Comparison of ENCODE assay signal across 11 cellular contexts in genomic region chr18:63073481-63073880, GRCh38.
DNase-seq lines count a peak whose midpoint lies in the region; ATAC-seq, FAIRE-seq and TF ChIP-seq lines count a peak whose summit lies in the region.
"Had no signal": no experiment of that assay in that cellular context is flagged by ENCODE, and none has a peak within 500 bp of the region (broad histone marks: within the 10 kb centered on the region; RNA-seq: fewer than 3 reads in every experiment).

No MANE protein-coding gene starts in this region.

- DNase-seq in DMS53 treated with DMSO at 0.1 percent for 48 hours (lab: John Stamatoyannopoulos, UW; ENCODE audit: unreplicated experiment) (peak; percentile 94), GM12878 (ENCODE audit: low read depth, low spot score) (no peak), NOMO-1 (lab: John Stamatoyannopoulos, UW; ENCODE audit: unreplicated experiment in 2 of 2) (no peak), middle frontal gyrus (ENCODE audit: extremely low spot score, low spot score) (no peak)
- DNase-seq: IMR-90 had no signal

- CTCF ChIA-PET in GM12878 (lab: Yijun Ruan, JAX), result interaction anchor here (0.7 to 5.0 kb wide), 26 partner anchors 9 to 366 kb away, joined by 3 to 72 read pairs (median 4); no protein-coding TSS in a partner anchor

- peak; percentile 90 for FAIRE-seq in GM12878 (lab: Jason Lieb, UNC)

- POLR2A ChIA-PET in GM12878 (lab: Charles Lee), result interaction anchor here (0.8 to 1.1 kb wide), 2 partner anchors 15 to 57 kb away, joined by 3 to 4 read pairs; no protein-coding TSS in a partner anchor

- peak; percentile 96 for TF ChIP-seq RAD21 in GM12878 (IDR thresholded peaks at IDR 0.05; ENCODE audit: insufficient read depth, low read depth, low read length)

- peaks cover 9% of the 10 kb centered on the region for H3K4me1 ChIP-seq in GM12878 (ENCODE audit: control insufficient read depth, insufficient read depth, low read length)

- H3K36me3 ChIP-seq in GM12878 (ENCODE audit: control insufficient read depth in 2 of 2, insufficient read depth in 2 of 2, low read length in 1 of 2), result no peaks in the 10 kb centered on the region
- H3K36me3 ChIP-seq: cardiac muscle cell, tibial nerve had no signal

- H3K9ac ChIP-seq in GM12878 (ENCODE audit: control insufficient read depth, insufficient read depth, low read length), result no peak overlapping the region

- no peak overlapping the region for H3K4me2 ChIP-seq in GM12878 (ENCODE audit: control insufficient read depth, insufficient read depth)

- TF ChIP-seq EP300 in GM12878 (IDR thresholded peaks at IDR 0.05; ENCODE audit: borderline replicate concordance in 1 of 2, control insufficient read depth in 1 of 2, low read depth in 2 of 2, low read length in 2 of 2), result no peak; a peak in 1 of 4 replicates

- H2AFZ ChIP-seq in GM12878 (ENCODE audit: control insufficient read depth, low read depth, low read length), result no peak overlapping the region

- intact Hi-C loops in GM12878 (cut with micrococcal nuclease; ENCODE audit: unreplicated experiment), result loop anchor here (1.0 to 10.0 kb wide), 2 partner anchors 57 to 359 kb away; partner anchors contain the start of gene PHLPP1

- H3K27me3 ChIP-seq in GM12878 (replicated peaks in 1 of 2; ENCODE audit: control insufficient read depth in 2 of 2, insufficient read depth in 2 of 2, low read length in 1 of 2), result no peaks in the 10 kb centered on the region
- H3K27me3 ChIP-seq: cardiac muscle cell, tibial nerve had no signal

- BruUV-seq in GM12878 (replicated peaks; lab: Mats Ljungman, UMichigan), result no TSS peak

- no peak overlapping the region for H3K4me3 ChIP-seq in GM12878
- H3K4me3 ChIP-seq: cardiac muscle cell, tibial nerve had no signal

- H3K79me2 ChIP-seq in GM12878 (ENCODE audit: control insufficient read depth, insufficient read depth, low read length), result no peaks in the 10 kb centered on the region

- H3K27ac ChIP-seq in GM12878 (ENCODE audit: control insufficient read depth, insufficient read depth), result no peak overlapping the region
- H3K27ac ChIP-seq: cardiac muscle cell, tibial nerve had no signal

- H4K20me1 ChIP-seq in GM12878 (ENCODE audit: control insufficient read depth, insufficient read depth), result no peaks in the 10 kb centered on the region

- RAD21 ChIA-PET in GM12878 (lab: Charles Lee; ENCODE audit: unreplicated experiment), result interaction anchor here (0.6 to 2.6 kb wide), 11 partner anchors 12 to 294 kb away, joined by 3 to 26 read pairs (median 5); no protein-coding TSS in a partner anchor

- WGBS in GM12878 (ENCODE audit: insufficient coverage, insufficient replicate concordance, low lambda C conversion rate, missing lambda C conversion rate), result 4% methylated on average over 2 of the region's 2 CpGs

- SMC1A ChIA-PET in GM12878 (lab: Charles Lee; ENCODE audit: uncharacterized antibody, unreplicated experiment), result interaction anchor here (0.7 to 2.9 kb wide), 20 partner anchors 10 to 365 kb away, joined by 3 to 28 read pairs (median 4); no protein-coding TSS in a partner anchor

- in situ Hi-C loops in GM12878 (cut with MboI), result no loop called here

- peak; percentile 63 to 80 (median 76) for TF ChIP-seq CTCF in GM12878 (IDR thresholded peaks at IDR 0.05 in 2 of 3, conservative IDR thresholded peaks at IDR 0.05 in 1 of 3; ENCODE audit: control insufficient read depth in 2 of 3, extremely low read depth in 1 of 3, insufficient read depth in 1 of 3, low read depth in 3 of 3, low read length in 3 of 3)

- peaks cover 3% of the 10 kb centered on the region; the same call in 2 of the 3 replicates for H3K9me3 ChIP-seq in GM12878 (replicated peaks; ENCODE audit: control insufficient read depth, insufficient read depth, low read length)
- H3K9me3 ChIP-seq: tibial nerve had no signal

- peak; percentile 40 for ATAC-seq in GM18868 (IDR thresholded peaks at IDR 0.05; ENCODE audit: unreplicated experiment)
- peak; percentile 49 for ATAC-seq in HG03520 (IDR thresholded peaks at IDR 0.05; ENCODE audit: unreplicated experiment)
- peak; percentile 70 for ATAC-seq in GM12878
- ATAC-seq in HG03439 (IDR thresholded peaks at IDR 0.05; ENCODE audit: unreplicated experiment), result no peak
- no peak for ATAC-seq in GM19035 (IDR thresholded peaks at IDR 0.05; ENCODE audit: unreplicated experiment)

- TF ChIP-seq POLR2A in GM12878 (IDR thresholded peaks at IDR 0.05; ENCODE audit: low read depth, low read length), result no peak

TF ChIP-seq in GM12878, 131 proteins besides CTCF, POLR2A, EP300 and RAD21 (continues in another document):
- TF ChIP-seq IKZF2 (IDR thresholded peaks at IDR 0.05) (no peak), FOXM1 (IDR thresholded peaks at IDR 0.05; ENCODE audit: low read depth, low read length) (0 out of 2 replicates have a peak, but pooled peaks have one; percentile 33), KLF5 (IDR thresholded peaks at IDR 0.05; ENCODE audit: partially characterized antibody) (no peak), IKZF1 (conservative IDR thresholded peaks at IDR 0.05) (no peak), TCF7 (IDR thresholded peaks at IDR 0.05; ENCODE audit: borderline replicate concordance) (no peak), NR2F1 (conservative IDR thresholded peaks at IDR 0.05) (no peak), TBL1XR1 (IDR thresholded peaks at IDR 0.05; ENCODE audit: low read depth, low read length) (no peak), ASH2L (IDR thresholded peaks at IDR 0.05; ENCODE audit: borderline replicate concordance, low read depth) (no peak), WRNIP1 (IDR thresholded peaks at IDR 0.05; ENCODE audit: borderline replicate concordance, low read depth, low read length) (no peak), MTA3 (IDR thresholded peaks at IDR 0.05; ENCODE audit: borderline replicate concordance, low read length) (no peak), SRF (IDR thresholded peaks at IDR 0.05; ENCODE audit: low read depth in 2 of 2, low read length in 2 of 2) (no peak), NBN (IDR thresholded peaks at IDR 0.05) (no peak), SMC3 (IDR thresholded peaks at IDR 0.05; ENCODE audit: borderline replicate concordance, low read length) (peak; percentile 83; the same call in 1 of the 2 replicates), SIN3A (IDR thresholded peaks at IDR 0.05; ENCODE audit: low read depth, low read length) (no peak), SIX5 (IDR thresholded peaks at IDR 0.05; ENCODE audit: low read depth, low read length, severe bottlenecking) (no peak), JUND (IDR thresholded peaks at IDR 0.05; ENCODE audit: low read depth, low read length) (no peak), RAD51 (IDR thresholded peaks at IDR 0.05) (no peak), KAT2A (conservative IDR thresholded peaks at IDR 0.05; ENCODE audit: control insufficient read depth, low read depth, low read length) (no peak)
- TF ChIP-seq, protein P1, sequence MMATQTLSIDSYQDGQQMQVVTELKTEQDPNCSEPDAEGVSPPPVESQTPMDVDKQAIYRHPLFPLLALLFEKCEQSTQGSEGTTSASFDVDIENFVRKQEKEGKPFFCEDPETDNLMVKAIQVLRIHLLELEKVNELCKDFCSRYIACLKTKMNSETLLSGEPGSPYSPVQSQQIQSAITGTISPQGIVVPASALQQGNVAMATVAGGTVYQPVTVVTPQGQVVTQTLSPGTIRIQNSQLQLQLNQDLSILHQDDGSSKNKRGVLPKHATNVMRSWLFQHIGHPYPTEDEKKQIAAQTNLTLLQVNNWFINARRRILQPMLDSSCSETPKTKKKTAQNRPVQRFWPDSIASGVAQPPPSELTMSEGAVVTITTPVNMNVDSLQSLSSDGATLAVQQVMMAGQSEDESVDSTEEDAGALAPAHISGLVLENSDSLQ (IDR thresholded peaks at IDR 0.05), result peak; percentile 82
- TF ChIP-seq, protein P2, sequence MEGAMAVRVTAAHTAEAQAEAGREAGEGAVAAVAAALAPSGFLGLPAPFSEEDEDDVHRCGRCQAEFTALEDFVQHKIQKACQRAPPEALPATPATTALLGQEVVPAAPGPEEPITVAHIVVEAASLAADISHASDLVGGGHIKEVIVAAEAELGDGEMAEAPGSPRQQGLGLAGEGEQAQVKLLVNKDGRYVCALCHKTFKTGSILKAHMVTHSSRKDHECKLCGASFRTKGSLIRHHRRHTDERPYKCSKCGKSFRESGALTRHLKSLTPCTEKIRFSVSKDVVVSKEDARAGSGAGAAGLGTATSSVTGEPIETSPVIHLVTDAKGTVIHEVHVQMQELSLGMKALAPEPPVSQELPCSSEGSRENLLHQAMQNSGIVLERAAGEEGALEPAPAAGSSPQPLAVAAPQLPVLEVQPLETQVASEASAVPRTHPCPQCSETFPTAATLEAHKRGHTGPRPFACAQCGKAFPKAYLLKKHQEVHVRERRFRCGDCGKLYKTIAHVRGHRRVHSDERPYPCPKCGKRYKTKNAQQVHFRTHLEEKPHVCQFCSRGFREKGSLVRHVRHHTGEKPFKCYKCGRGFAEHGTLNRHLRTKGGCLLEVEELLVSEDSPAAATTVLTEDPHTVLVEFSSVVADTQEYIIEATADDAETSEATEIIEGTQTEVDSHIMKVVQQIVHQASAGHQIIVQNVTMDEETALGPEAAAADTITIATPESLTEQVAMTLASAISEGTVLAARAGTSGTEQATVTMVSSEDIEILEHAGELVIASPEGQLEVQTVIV (IDR thresholded peaks at IDR 0.05; ENCODE audit: borderline replicate concordance, partially characterized antibody), result no peak
- TF ChIP-seq, protein P3, sequence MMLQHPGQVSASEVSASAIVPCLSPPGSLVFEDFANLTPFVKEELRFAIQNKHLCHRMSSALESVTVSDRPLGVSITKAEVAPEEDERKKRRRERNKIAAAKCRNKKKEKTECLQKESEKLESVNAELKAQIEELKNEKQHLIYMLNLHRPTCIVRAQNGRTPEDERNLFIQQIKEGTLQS (IDR thresholded peaks at IDR 0.05; ENCODE audit: borderline replicate concordance, extremely low read depth, low read depth, low read length), result no peak; the same call in 1 of the 2 replicates

Comparison
In these comparisons a context has a peak if more than half of its experiments do, and no peak if none do; other contexts are left out.
1. ATAC-seq: peak in GM18868 (single experiment), HG03520 (single experiment) and GM12878 (single experiment); none in HG03439 (single experiment) and GM19035 (single experiment).